In genomic region chr2:171522057-171522803, GRCh38 we compare ENCODE assay signal across 8 cellular contexts. TPM values are rescaled to one million over a fixed set of nuclear protein-coding genes. Genes with fewer than 3 reads are reported as not detected.
DNase-seq lines count a peak whose midpoint lies in the region; ATAC-seq, FAIRE-seq and TF ChIP-seq lines count a peak whose summit lies in the region.

A gene with protein sequence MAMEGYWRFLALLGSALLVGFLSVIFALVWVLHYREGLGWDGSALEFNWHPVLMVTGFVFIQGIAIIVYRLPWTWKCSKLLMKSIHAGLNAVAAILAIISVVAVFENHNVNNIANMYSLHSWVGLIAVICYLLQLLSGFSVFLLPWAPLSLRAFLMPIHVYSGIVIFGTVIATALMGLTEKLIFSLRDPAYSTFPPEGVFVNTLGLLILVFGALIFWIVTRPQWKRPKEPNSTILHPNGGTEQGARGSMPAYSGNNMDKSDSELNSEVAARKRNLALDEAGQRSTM (plus strand): TSS chr2:171522474. CDS start chr2:171522546, 72 bp downstream.

- H3K9me3 ChIP-seq in NT2/D1 (ENCODE audit: insufficient read depth, low read length) (no peaks in the 10 kb centered on the region), iPS DF 6.9 (ENCODE audit: control insufficient read depth, insufficient read depth, low read length) (no peaks in the 10 kb centered on the region)

- TF ChIP-seq CTCF in GM12864 (IDR thresholded peaks at IDR 0.05; ENCODE audit: low read depth, low read length, missing control alignments) (no peak), brain (conservative IDR thresholded peaks at IDR 0.05) (no peak), D721Med (IDR thresholded peaks at IDR 0.05; ENCODE audit: insufficient read depth, missing control alignments) (no peak)

- H3K9me3 Mint-ChIP-seq in brain: no peaks in the 10 kb centered on the region

- H3K27me3 ChIP-seq in NT2/D1 (ENCODE audit: insufficient read depth, insufficient read length) (peaks cover 37% of the 10 kb centered on the region), iPS DF 6.9 (ENCODE audit: control insufficient read depth, insufficient read depth, low read length) (no peaks in the 10 kb centered on the region)

- H3K36me3 Mint-ChIP-seq in brain: no peaks in the 10 kb centered on the region

- H3K9ac ChIP-seq in NT2/D1 (ENCODE audit: insufficient read length, low read depth): peak within 1 kb of the TSS; percentile 88

- H3K4me3 ChIP-seq in GM12864 (ENCODE audit: low read depth, low read length): peak within 1 kb of the TSS; percentile 95
- peak within 1 kb of the TSS; percentile 76 for H3K4me3 ChIP-seq in NT2/D1 (ENCODE audit: insufficient read length, low read depth)
- peak within 1 kb of the TSS; percentile 85 for H3K4me3 ChIP-seq in iPS DF 6.9 (ENCODE audit: low read length)

- peak within 1 kb of the TSS; percentile 81 to 96 (median 94) for H3K27ac Mint-ChIP-seq in brain

- WGBS in iPS DF 6.9 (ENCODE audit: insufficient coverage, insufficient read length): no CpG with 5 or more reads among the region's 46 CpGs

- H3K4me1 ChIP-seq in NT2/D1 (ENCODE audit: insufficient read depth, insufficient read length) (peaks cover 3% of the 10 kb centered on the region), iPS DF 6.9 (ENCODE audit: control insufficient read depth, insufficient read depth, low read length) (peaks cover 4% of the 10 kb centered on the region; the same call in 1 of the 2 replicates)

- no peak within 1 kb of the TSS for H3K27ac ChIP-seq in iPS DF 6.9 (ENCODE audit: low read length)

- ATAC-seq in HG02798 (IDR thresholded peaks at IDR 0.05; ENCODE audit: poor library complexity, unreplicated experiment): peak; percentile 67

- H3K27me3 Mint-ChIP-seq in brain: peaks cover 19% of the 10 kb centered on the region

- DNase-seq in 8988T (peak; percentile 46), GM12864 (ENCODE audit: low read depth) (no peak), NT2/D1 (ENCODE audit: low read depth, low spot score) (no peak), iPS DF 6.9 (ENCODE audit: low read depth, low spot score) (no peak), renal cortical epithelial cell (ENCODE audit: low read depth) (peak; percentile 22), D721Med (ENCODE audit: insufficient read length, low spot score) (no peak)

- H3K4me1 Mint-ChIP-seq in brain: peaks cover 49% of the 10 kb centered on the region

- H3K4me3 Mint-ChIP-seq in brain: peak within 1 kb of the TSS; percentile 92 to 96 (median 95)

- FAIRE-seq in D721Med (lab: Jason Lieb, UNC): no peak

- H3K36me3 ChIP-seq in NT2/D1 (ENCODE audit: insufficient read depth, insufficient read length, low read length) (no peaks in the 10 kb centered on the region), iPS DF 6.9 (ENCODE audit: control insufficient read depth, insufficient read depth, low read length) (no peaks in the 10 kb centered on the region; the same call in 1 of the 2 replicates)

RNA-seq across cellular contexts. Expression of the gene that starts here (rescaled TPM):
- 8.0 TPM for polyA plus RNA-seq in brain (ENCODE audit: insufficient read depth, low read depth, low replicate concordance)
- total RNA-seq in renal cortical epithelial cell: 13.9 and 63.1 TPM in 2 replicates

Comparison
In these comparisons a context has a peak if more than half of its experiments do, and no peak if none do; other contexts are left out.
1. DNase-seq: peak in 8988T (single experiment) and renal cortical epithelial cell (single experiment); none in GM12864 (single experiment), NT2/D1 (single experiment), iPS DF 6.9 (single experiment) and D721Med (single experiment).
2. Peak in every context shown above with its lines, with median percentiles within 50 percentile points of each other: H3K4me3 ChIP-seq.